Comparison of ENCODE assay signal across 8 cellular contexts in genomic region chr12:46659844-46660243, GRCh38.
A peak's percentile ranks its signal among the peaks of the same experiment; 100 is the strongest.
DNase-seq lines count a peak whose midpoint lies in the region; ATAC-seq, FAIRE-seq and TF ChIP-seq lines count a peak whose summit lies in the region.

No MANE protein-coding gene starts in this region.

- ATAC-seq in RWPE2 (ENCODE audit: low read depth) (no peak), HG02763 (IDR thresholded peaks at IDR 0.05; ENCODE audit: unreplicated experiment) (no peak)

- H3K36me3 ChIP-seq in RWPE2 (ENCODE audit: low read depth) (no peaks in the 10 kb centered on the region), skeletal muscle satellite cell (ENCODE audit: insufficient read depth, low read length) (no peaks in the 10 kb centered on the region)

- no peak for FAIRE-seq in GM19239 (lab: Jason Lieb, UNC)

- H3K4me1 ChIP-seq in RWPE2 (ENCODE audit: insufficient read depth, poor library complexity, severe bottlenecking) = peaks cover 44% of the 10 kb centered on the region
- H3K4me1 ChIP-seq in skeletal muscle satellite cell (ENCODE audit: control insufficient read depth, insufficient read depth, low read length) = peaks cover 68% of the 10 kb centered on the region

- H3K4me2 ChIP-seq in skeletal muscle satellite cell (ENCODE audit: low read length) = peak overlapping the region; percentile 34

- peak overlapping the region; percentile 93 for H3K27ac ChIP-seq in RWPE2 (ENCODE audit: poor library complexity, severe bottlenecking)

- DNase-seq in Daoy (ENCODE audit: low read depth) (peak; percentile 19), RWPE2 (ENCODE audit: low spot score) (no peak), fibroblast of pulmonary artery (ENCODE audit: low read depth) (peak; percentile 61), GM19239 (ENCODE audit: insufficient read length, low spot score) (no peak), HK-2 (ENCODE audit: unreplicated experiment) (no peak), AG08396 (ENCODE audit: low spot score) (no peak)

- H3K9me3 ChIP-seq in RWPE2 (ENCODE audit: severe bottlenecking) (no peaks in the 10 kb centered on the region), skeletal muscle satellite cell (replicated peaks; ENCODE audit: low read length) (no peaks in the 10 kb centered on the region)

- peak overlapping the region; percentile 56 for H3K9ac ChIP-seq in skeletal muscle satellite cell (ENCODE audit: low read depth, low read length)

- H3K27me3 ChIP-seq in RWPE2 (ENCODE audit: insufficient read depth, poor library complexity, severe bottlenecking) (no peaks in the 10 kb centered on the region), skeletal muscle satellite cell (ENCODE audit: control insufficient read depth, insufficient read depth, low read length) (no peaks in the 10 kb centered on the region)

- H3K4me3 ChIP-seq in RWPE2 (ENCODE audit: severe bottlenecking) (no peak overlapping the region), fibroblast of pulmonary artery (replicated peaks; ENCODE audit: low read depth, low read length) (no peak overlapping the region), skeletal muscle satellite cell (ENCODE audit: low read length) (no peak overlapping the region)

- no peak for TF ChIP-seq CTCF in RWPE2 (IDR thresholded peaks at IDR 0.05; ENCODE audit: poor library complexity, severe bottlenecking)
- TF ChIP-seq CTCF in fibroblast of pulmonary artery (IDR thresholded peaks at IDR 0.05; ENCODE audit: low read length, missing control alignments) = no peak

Comparison
In these comparisons a context has a peak if more than half of its experiments do, and no peak if none do; other contexts are left out.
1. DNase-seq: peak in Daoy (single experiment) and fibroblast of pulmonary artery (single experiment); none in RWPE2 (single experiment), GM19239 (single experiment), HK-2 (single experiment) and AG08396 (single experiment).